21 cellular contexts compared by ENCODE assay signal in genomic region chr14:39555749-39556148, GRCh38.
"Had no signal": no experiment of that assay in that cellular context is flagged by ENCODE, and none has a peak within 500 bp of the region (broad histone marks: within the 10 kb centered on the region; RNA-seq: fewer than 3 reads in every experiment).

No MANE protein-coding gene starts in this region.

- ATAC-seq: gastroesophageal sphincter; left lung; naive thymus-derived CD4-positive, alpha-beta T cell; stimulated activated naive B cell treated with anti-CD40 and anti-IgM and Interleukin-4, amounts not matched to agents 10 μg/mL and 1 μg/mL and 100 μg/mL, for 72 hours; stimulated activated naive CD8-positive, alpha-beta T cell treated with anti-CD3 and anti-CD28 coated beads, Interleukin-15, amount 100 ng/mL, for 72 hours had no signal

- H3K4me2 ChIP-seq: hepatocyte had no signal

- DNase-seq: dermis blood vessel endothelial cell; esophagus squamous epithelium; foreskin fibroblast; kidney glomerular epithelial cell; left lung; mesendoderm; naive thymus-derived CD4-positive, alpha-beta T cell; retina; sigmoid colon; stimulated activated CD4-positive, alpha-beta T cell treated with anti-CD3 and anti-CD28 coated beads, Interleukin-2, amount 100 ng/mL, for 24 hours; stimulated activated CD4-positive, alpha-beta T cell treated with anti-CD3 and anti-CD28 coated beads, Interleukin-4, amount 100 ng/mL, for 4 hours; stimulated activated naive B cell treated with anti-CD40 and anti-IgM and Interleukin-4, amounts not matched to agents 10 μg/mL and 1 μg/mL and 100 μg/mL, for 72 hours; stimulated activated naive CD8-positive, alpha-beta T cell treated with anti-CD3 and anti-CD28 coated beads, Interleukin-15, amount 100 ng/mL, for 72 hours; testis; transverse colon had no signal

- H3K9ac ChIP-seq: parathyroid adenoma had no signal

- H3K9me3 ChIP-seq: prostate gland, testis had no signal

- H3K27me3 ChIP-seq: esophagus squamous epithelium, gastroesophageal sphincter, hepatocyte, left lung, sigmoid colon, testis, transverse colon had no signal

- H3K4me3 ChIP-seq: esophagus squamous epithelium, gastroesophageal sphincter, hepatocyte, left lung, lung, prostate gland, sigmoid colon, skin epidermis, testis, transverse colon had no signal

- H3K27ac ChIP-seq: esophagus squamous epithelium, gastroesophageal sphincter, hepatocyte, left lung, parathyroid adenoma, prostate gland, sigmoid colon, skin epidermis, testis, transverse colon had no signal

- H3K36me3 ChIP-seq: esophagus squamous epithelium, gastroesophageal sphincter, left lung, prostate gland, sigmoid colon, transverse colon had no signal

- H2AFZ ChIP-seq: hepatocyte, parathyroid adenoma had no signal

- H3K4me1 ChIP-seq: esophagus squamous epithelium, gastroesophageal sphincter, left lung, parathyroid adenoma, prostate gland, sigmoid colon, testis, transverse colon had no signal
